21 cellular contexts compared by ENCODE assay signal in the genomic region with DNA sequence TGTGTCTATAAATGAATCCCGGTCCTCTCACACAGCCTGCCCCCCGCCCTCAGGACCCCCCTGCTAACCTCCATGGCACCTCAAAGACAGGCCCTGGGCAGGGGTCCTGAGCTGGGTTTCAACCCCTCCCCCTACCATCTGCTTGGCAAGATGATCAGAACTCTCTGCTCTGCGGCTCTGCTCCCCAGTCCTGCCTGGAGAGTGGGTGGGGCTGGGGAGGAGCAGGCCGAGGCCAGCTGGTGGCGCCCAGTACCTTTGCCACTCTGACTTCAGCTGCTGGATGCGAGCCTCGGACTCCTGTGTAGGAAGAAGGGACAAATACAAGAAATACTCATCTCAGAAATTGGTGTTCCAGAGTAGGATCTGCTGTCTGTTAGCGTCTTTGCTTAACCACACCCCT. TPM values are rescaled to one million over a fixed set of nuclear protein-coding genes. Genes with fewer than 3 reads are reported as not detected.
DNase-seq lines count a peak whose midpoint lies in the region; ATAC-seq lines count a peak whose summit lies in the region.
"Had no signal": no experiment of that assay in that cellular context is flagged by ENCODE, and none has a peak within 500 bp of the region (broad histone marks: within the 10 kb centered on the region; RNA-seq: fewer than 3 reads in every experiment).

No MANE protein-coding gene starts in this region.

- H3K27me3 Mint-ChIP-seq in immature natural killer cell (ENCODE audit: low read depth in 3 of 3): peaks cover 23% of the 10 kb centered on the region in 3 donors

- peaks cover 30 to 48% of the 10 kb centered on the region in 2 donors for H3K4me1 Mint-ChIP-seq in immature natural killer cell
- H3K4me1 Mint-ChIP-seq: CD14-positive monocyte had no signal

- H3K27ac ChIP-seq in BLaER1 treated with 17β-estradiol and CSF1 and Interleukin-3, amounts not matched to agents 10 nM and 100 nM: peak overlapping the region in 2 of 11 experiments; percentile 24 to 26; a peak in 1 of 22 replicates
- H3K27ac ChIP-seq: 22Rv1, colonic mucosa, tibial nerve, VCaP had no signal

- H3K4me3 ChIP-seq in BLaER1 treated with 17β-estradiol and CSF1 and Interleukin-3, amounts not matched to agents 10 nM and 100 nM: no peak overlapping the region
- H3K4me3 ChIP-seq: colonic mucosa, sigmoid colon, tibial nerve had no signal

- H3K4me2 ChIP-seq in BLaER1 treated with 17β-estradiol and CSF1 and Interleukin-3, amounts not matched to agents 10 nM and 100 nM: peak overlapping the region in 4 of 11 experiments; percentile 2 to 33 (median 13); a peak in 3 of 22 replicates

- peak; percentile 40 for DNase-seq in DMS 273 (lab: John Stamatoyannopoulos, UW; ENCODE audit: unreplicated experiment)
- no peak for DNase-seq in DMS 273 treated with DMSO at 0.1 percent for 48 hours (lab: John Stamatoyannopoulos, UW)
- no peak for DNase-seq in activated naive CD4-positive, alpha-beta T cell treated with anti-CD3 and anti-CD28 coated beads, Interleukin-2, amount 50 U/mL, for 72 hours (ENCODE audit: low spot score in 2 of 2)
- no peak for DNase-seq in immature natural killer cell
- DNase-seq in NCI-H2107 (lab: John Stamatoyannopoulos, UW): no peak
- DNase-seq in NCI-H2196 treated with DMSO at 0.1 percent for 48 hours (lab: John Stamatoyannopoulos, UW; ENCODE audit: unreplicated experiment): no peak
- no peak for DNase-seq in stimulated activated CD4-positive, alpha-beta T cell treated with anti-CD3 and anti-CD28 coated beads, Interleukin-4, amount 100 ng/mL, for 1 hour
- DNase-seq: colonic mucosa; GOT3; mesendoderm; NCI-H187; nucleus accumbens; sigmoid colon; stimulated activated CD4-positive, alpha-beta T cell treated with anti-CD3 and anti-CD28 coated beads, Interleukin-2, amount 100 ng/mL, for 48 hours; stimulated activated CD8-positive, alpha-beta memory T cell treated with anti-CD3 and anti-CD28 coated beads, Interleukin-4, amount 100 ng/mL, for 48 hours; SW 1271 had no signal

- no peaks in the 10 kb centered on the region for H3K9me3 ChIP-seq in BLaER1 treated with 17β-estradiol and CSF1 and Interleukin-3, amounts not matched to agents 10 nM and 100 nM (replicated peaks in 1 of 11)
- H3K9me3 ChIP-seq: colonic mucosa, sigmoid colon, tibial nerve had no signal

- no peak for ATAC-seq in activated naive CD4-positive, alpha-beta T cell treated with anti-CD3 and anti-CD28 coated beads, Interleukin-2, amount 50 U/mL, for 72 hours

- H3K4me3 Mint-ChIP-seq in immature natural killer cell: no peak overlapping the region
- H3K4me3 Mint-ChIP-seq: CD14-positive monocyte had no signal

- peaks cover 10 to 67% (median 61%) of the 10 kb centered on the region in 10 experiments for H3K4me1 ChIP-seq in BLaER1 treated with 17β-estradiol and CSF1 and Interleukin-3, amounts not matched to agents 10 nM and 100 nM
- H3K4me1 ChIP-seq: colonic mucosa had no signal

- no peaks in the 10 kb centered on the region for H3K9me3 Mint-ChIP-seq in activated naive CD4-positive, alpha-beta T cell treated with anti-CD3 and anti-CD28 coated beads, Interleukin-2, amount 50 U/mL, for 72 hours
- no peaks in the 10 kb centered on the region for H3K9me3 Mint-ChIP-seq in immature natural killer cell
- H3K9me3 Mint-ChIP-seq: CD14-positive monocyte had no signal

- H4K20me1 ChIP-seq in BLaER1 treated with 17β-estradiol and CSF1 and Interleukin-3, amounts not matched to agents 10 nM and 100 nM: peaks cover 84 to 100% (median 100%) of the 10 kb centered on the region in 11 experiments

- peak overlapping the region; percentile 40 to 88 for H3K27ac Mint-ChIP-seq in activated naive CD4-positive, alpha-beta T cell treated with anti-CD3 and anti-CD28 coated beads, Interleukin-2, amount 50 U/mL, for 72 hours
- peak overlapping the region; percentile 44 to 76 (median 56) for H3K27ac Mint-ChIP-seq in immature natural killer cell

- peak overlapping the region in 9 of 11 experiments; percentile 0 to 54 (median 26); a peak in 10 of 22 replicates for H3K9ac ChIP-seq in BLaER1 treated with 17β-estradiol and CSF1 and Interleukin-3, amounts not matched to agents 10 nM and 100 nM

- no peaks in the 10 kb centered on the region for H3K27me3 ChIP-seq in BLaER1 treated with 17β-estradiol and CSF1 and Interleukin-3, amounts not matched to agents 10 nM and 100 nM
- H3K27me3 ChIP-seq: colonic mucosa, sigmoid colon, tibial nerve had no signal

- H3K36me3 ChIP-seq in BLaER1 treated with 17β-estradiol and CSF1 and Interleukin-3, amounts not matched to agents 10 nM and 100 nM: peaks cover 100% of the 10 kb centered on the region in 11 experiments

- peaks cover 17 to 29% of the 10 kb centered on the region in 2 donors for H3K36me3 Mint-ChIP-seq in activated naive CD4-positive, alpha-beta T cell treated with anti-CD3 and anti-CD28 coated beads, Interleukin-2, amount 50 U/mL, for 72 hours
- H3K36me3 Mint-ChIP-seq in immature natural killer cell: peaks cover 15 to 75% (median 31%) of the 10 kb centered on the region in 3 donors

RNA-seq across cellular contexts. Expression of a gene that starts 15.0 kb away (rescaled TPM):
- 100 to 1,000 TPM; 142 to 241 TPM for total RNA-seq in activated naive CD4-positive, alpha-beta T cell treated with anti-CD3 and anti-CD28 coated beads, Interleukin-2, amount 50 U/mL, for 72 hours
- polyA plus RNA-seq in immature natural killer cell: 100 to 1,000 TPM; 444 to 668 (median 473) TPM

RNA-seq across cellular contexts. Expression of a gene that starts 35.0 kb away (rescaled TPM):
- total RNA-seq in activated naive CD4-positive, alpha-beta T cell treated with anti-CD3 and anti-CD28 coated beads, Interleukin-2, amount 50 U/mL, for 72 hours: 100 to 1,000 TPM; 109 to 142 TPM
- 10 to 100 TPM; 13.0 to 35.5 (median 15.4) TPM for polyA plus RNA-seq in immature natural killer cell

RNA-seq across cellular contexts. Expression of a gene that starts 40.0 kb away (rescaled TPM):
- total RNA-seq in activated naive CD4-positive, alpha-beta T cell treated with anti-CD3 and anti-CD28 coated beads, Interleukin-2, amount 50 U/mL, for 72 hours: 10 to 100 TPM; 70.0 to 79.0 TPM
- 10 to 100 TPM; 10.6 to 17.9 (median 11.2) TPM for polyA plus RNA-seq in immature natural killer cell

RNA-seq across cellular contexts. Expression of a gene that starts 53.2 kb away (rescaled TPM):
- 1 to 10 TPM; 5.2 to 7.8 TPM for total RNA-seq in activated naive CD4-positive, alpha-beta T cell treated with anti-CD3 and anti-CD28 coated beads, Interleukin-2, amount 50 U/mL, for 72 hours
- 10 to 100 TPM; 16.7 to 16.9 (median 16.8) TPM for polyA plus RNA-seq in immature natural killer cell

RNA-seq across cellular contexts. Expression of a gene that starts 59.0 kb away (rescaled TPM):
- 100 to 1,000 TPM; 116 to 120 TPM for total RNA-seq in activated naive CD4-positive, alpha-beta T cell treated with anti-CD3 and anti-CD28 coated beads, Interleukin-2, amount 50 U/mL, for 72 hours
- 10 to 100 TPM; 56.0 to 94.4 (median 68.8) TPM for polyA plus RNA-seq in immature natural killer cell
